In the genomic region with DNA sequence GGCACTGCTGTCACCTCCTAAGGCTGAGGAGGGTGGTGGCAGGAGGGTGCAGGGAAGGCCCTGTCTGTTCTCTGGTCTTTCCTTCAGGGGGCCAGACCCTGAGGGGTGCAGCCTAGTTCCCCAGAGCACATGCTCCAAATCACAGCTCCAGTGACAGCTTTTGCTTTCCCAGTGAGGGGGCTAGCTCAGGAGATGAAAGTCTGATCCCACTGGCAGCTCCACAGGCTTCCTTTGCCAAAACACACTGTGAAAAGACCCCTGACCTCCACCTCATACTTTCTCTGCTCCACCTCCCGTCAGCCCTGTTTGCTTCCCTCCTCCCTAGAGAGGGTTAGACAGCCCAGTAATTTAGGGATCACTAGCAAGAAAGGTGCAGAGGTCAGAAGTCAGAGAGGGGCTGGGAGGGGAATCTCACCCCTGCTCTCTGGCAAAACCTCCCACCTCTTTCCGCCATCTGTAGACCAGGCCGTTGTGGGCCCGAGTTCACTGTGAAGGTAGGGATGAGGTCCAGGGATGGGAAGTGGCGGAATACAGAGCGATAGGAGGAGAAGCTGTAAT, we compare ENCODE assay signal across 1 cellular context.
TF ChIP-seq lines count a peak whose summit lies in the region.

No MANE protein-coding gene starts in this region.

TF ChIP-seq in endothelial cell of umbilical vein, 7 proteins besides CTCF, POLR2A, EP300 and RAD21:
- TF ChIP-seq MAX (IDR thresholded peaks at IDR 0.05; ENCODE audit: insufficient read depth, insufficient read length) = no peak
- no peak for TF ChIP-seq EZH2 (IDR thresholded peaks at IDR 0.05; ENCODE audit: borderline replicate concordance, low read depth, low read length, severe bottlenecking)
- TF ChIP-seq POLR2AphosphoS5 (IDR thresholded peaks at IDR 0.05; ENCODE audit: insufficient read depth, low read depth, low read length) = no peak
- TF ChIP-seq FOS (IDR thresholded peaks at IDR 0.05; ENCODE audit: borderline replicate concordance, insufficient read depth, low read length) = no peak
- TF ChIP-seq JUN (IDR thresholded peaks at IDR 0.05; ENCODE audit: borderline replicate concordance, insufficient read depth, insufficient read length, low read depth) = no peak
- no peak for TF ChIP-seq GATA2 (IDR thresholded peaks at IDR 0.05; ENCODE audit: insufficient read depth, insufficient read length, low read depth, low read length)
- no peak for TF ChIP-seq MYC (IDR thresholded peaks at IDR 0.05; ENCODE audit: low read depth, low read length)
